In genomic region chr15:62046064-62046779, GRCh38 we compare ENCODE assay signal across 11 cellular contexts. TPM values are rescaled to one million over a fixed set of nuclear protein-coding genes. Genes with fewer than 3 reads are reported as not detected.
DNase-seq lines count a peak whose midpoint lies in the region; ATAC-seq, FAIRE-seq and TF ChIP-seq lines count a peak whose summit lies in the region.
"Had no signal": no experiment of that assay in that cellular context is flagged by ENCODE, and none has a peak within 500 bp of the region (broad histone marks: within the 10 kb centered on the region; RNA-seq: fewer than 3 reads in every experiment).

No MANE protein-coding gene starts in this region.

- no peak for DNase-seq in CD4-positive, alpha-beta T cell
- no peak for DNase-seq in GM19239 (ENCODE audit: insufficient read length, low spot score)
- no peak for DNase-seq in activated CD8-positive, alpha-beta T cell treated with anti-CD3 and anti-CD28 coated beads for 36 hours
- no peak for DNase-seq in Caco-2
- DNase-seq in SK-N-DZ (ENCODE audit: low spot score), result no peak
- no peak for DNase-seq in NCI-H2227 (lab: John Stamatoyannopoulos, UW; ENCODE audit: unreplicated experiment)
- DNase-seq: foreskin keratinocyte had no signal

- peaks cover 2% of the 10 kb centered on the region for H3K9me3 Mint-ChIP-seq in CD4-positive, alpha-beta T cell
- H3K9me3 Mint-ChIP-seq in activated CD8-positive, alpha-beta T cell treated with anti-CD3 and anti-CD28 coated beads for 36 hours, result peaks cover 5% of the 10 kb centered on the region
- no peaks in the 10 kb centered on the region for H3K9me3 Mint-ChIP-seq in Caco-2 (ENCODE audit: unreplicated experiment)

- H3K27me3 Mint-ChIP-seq in CD4-positive, alpha-beta T cell, result no peaks in the 10 kb centered on the region
- H3K27me3 Mint-ChIP-seq in activated CD8-positive, alpha-beta T cell treated with anti-CD3 and anti-CD28 coated beads for 36 hours, result no peaks in the 10 kb centered on the region
- H3K27me3 Mint-ChIP-seq in Caco-2 (ENCODE audit: insufficient read depth, unreplicated experiment), result no peaks in the 10 kb centered on the region
- H3K27me3 Mint-ChIP-seq: IgD-negative memory B cell had no signal

- FAIRE-seq in GM19239 (lab: Jason Lieb, UNC), result peak; percentile 88

- H3K27ac ChIP-seq in CD4-positive, alpha-beta T cell (ENCODE audit: low read depth, low read length), result no peak overlapping the region
- H3K27ac ChIP-seq: foreskin keratinocyte, tibial nerve had no signal

- H3K4me3 Mint-ChIP-seq in CD4-positive, alpha-beta T cell, result peak overlapping the region; percentile 28
- peak overlapping the region; percentile 27 for H3K4me3 Mint-ChIP-seq in activated CD8-positive, alpha-beta T cell treated with anti-CD3 and anti-CD28 coated beads for 36 hours
- no peak overlapping the region for H3K4me3 Mint-ChIP-seq in Caco-2 (ENCODE audit: unreplicated experiment)

- no peaks in the 10 kb centered on the region for H3K36me3 ChIP-seq in Caco-2 (ENCODE audit: control insufficient read depth, insufficient read depth, low read length)

- no peak overlapping the region for H3K4me3 ChIP-seq in Caco-2 (ENCODE audit: low read depth, low read length)
- H3K4me3 ChIP-seq: tibial nerve had no signal

- CTCF ChIA-PET in CD4-positive, alpha-beta T cell (lab: Charles Lee), result interaction anchor here (1.4 to 2.2 kb wide), 2 partner anchors 14 kb away, joined by 3 to 11 read pairs; partner anchors contain the start of gene VPS13C
- CTCF ChIA-PET in activated CD8-positive, alpha-beta T cell treated with anti-CD3 and anti-CD28 coated beads for 36 hours (lab: Charles Lee), result interaction anchor here (1.2 kb wide), 1 partner anchor 15 kb away, joined by 4 read pairs; no protein-coding TSS in a partner anchor
- CTCF ChIA-PET in Caco-2 (lab: Charles Lee), result no interaction called here

- TF ChIP-seq CTCF in CD4-positive, alpha-beta T cell (IDR thresholded peaks at IDR 0.05), result no peak
- TF ChIP-seq CTCF in activated CD8-positive, alpha-beta T cell treated with anti-CD3 and anti-CD28 coated beads for 36 hours (IDR thresholded peaks at IDR 0.05), result no peak
- no peak for TF ChIP-seq CTCF in Caco-2 (IDR thresholded peaks at IDR 0.05; ENCODE audit: insufficient read depth in 1 of 2, low read depth in 1 of 2, low read length in 1 of 2, severe bottlenecking in 1 of 2, unreplicated experiment in 1 of 2)

- peaks cover 21% of the 10 kb centered on the region for H3K36me3 Mint-ChIP-seq in CD4-positive, alpha-beta T cell (ENCODE audit: low read depth)
- H3K36me3 Mint-ChIP-seq in activated CD8-positive, alpha-beta T cell treated with anti-CD3 and anti-CD28 coated beads for 36 hours (ENCODE audit: low read depth), result peaks cover 8% of the 10 kb centered on the region
- no peaks in the 10 kb centered on the region for H3K36me3 Mint-ChIP-seq in Caco-2 (ENCODE audit: insufficient read depth, unreplicated experiment)

- H3K27me3 ChIP-seq in CD4-positive, alpha-beta T cell (ENCODE audit: control insufficient read depth, insufficient read depth, low read length), result no peaks in the 10 kb centered on the region
- H3K27me3 ChIP-seq in Caco-2 (replicated peaks; ENCODE audit: control insufficient read depth, insufficient read depth, low read length), result no peaks in the 10 kb centered on the region
- H3K27me3 ChIP-seq: foreskin keratinocyte, tibial nerve had no signal

- BruUV-seq in Caco-2 (replicated peaks; lab: Mats Ljungman, UMichigan), result no TSS peak

- intact Hi-C loops in CD4-positive, alpha-beta T cell (cut with DNase I, micrococcal nuclease), result no loop called here
- intact Hi-C loops in activated CD8-positive, alpha-beta T cell treated with anti-CD3 and anti-CD28 coated beads for 36 hours (cut with micrococcal nuclease), result no loop called here
- intact Hi-C loops in Caco-2 (cut with micrococcal nuclease; ENCODE audit: unreplicated experiment), result no loop called here

- no peaks in the 10 kb centered on the region for H3K9me3 ChIP-seq in CD4-positive, alpha-beta T cell (ENCODE audit: control insufficient read depth, low read length)
- H3K9me3 ChIP-seq in Caco-2, result no peaks in the 10 kb centered on the region

- no peaks in the 10 kb centered on the region for H3K4me1 ChIP-seq in Caco-2
- H3K4me1 ChIP-seq: foreskin keratinocyte had no signal

- POLR2A ChIA-PET in CD4-positive, alpha-beta T cell (lab: Charles Lee), result no interaction called here
- POLR2A ChIA-PET in activated CD8-positive, alpha-beta T cell treated with anti-CD3 and anti-CD28 coated beads for 36 hours (lab: Charles Lee), result no interaction called here
- POLR2A ChIA-PET in Caco-2 (lab: Charles Lee), result no interaction called here

- H3K4me1 Mint-ChIP-seq in CD4-positive, alpha-beta T cell (ENCODE audit: low read depth), result peaks cover 43% of the 10 kb centered on the region
- peaks cover 28% of the 10 kb centered on the region for H3K4me1 Mint-ChIP-seq in activated CD8-positive, alpha-beta T cell treated with anti-CD3 and anti-CD28 coated beads for 36 hours (ENCODE audit: low read depth)
- H3K4me1 Mint-ChIP-seq in Caco-2 (ENCODE audit: low read depth, unreplicated experiment), result peaks cover 7% of the 10 kb centered on the region

- peak overlapping the region; percentile 12 for H3K27ac Mint-ChIP-seq in CD4-positive, alpha-beta T cell
- peak overlapping the region; percentile 62 for H3K27ac Mint-ChIP-seq in activated CD8-positive, alpha-beta T cell treated with anti-CD3 and anti-CD28 coated beads for 36 hours
- H3K27ac Mint-ChIP-seq in Caco-2 (ENCODE audit: unreplicated experiment), result no peak overlapping the region

- no peak for ATAC-seq in CD4-positive, alpha-beta T cell (ENCODE audit: poor library complexity)
- ATAC-seq in HG03066 (IDR thresholded peaks at IDR 0.05; ENCODE audit: low read depth, unreplicated experiment) (peak; percentile 73), SK-N-SH treated with all-trans-retinoic acid at 6 μM for 48 hours (no peak)
- ATAC-seq in activated CD8-positive, alpha-beta T cell treated with anti-CD3 and anti-CD28 coated beads for 36 hours, result peak; percentile 67
- ATAC-seq: foreskin keratinocyte had no signal

TF ChIP-seq in SK-N-SH treated with all-trans-retinoic acid at 6 μM for 48 hours, 23 proteins besides CTCF, POLR2A, EP300 and RAD21 (continues in another document):
- TF ChIP-seq ISL1 (CRISPR knock-in tag; IDR thresholded peaks at IDR 0.05), result no peak
- no peak for TF ChIP-seq PATZ1 (CRISPR knock-in tag; IDR thresholded peaks at IDR 0.05; ENCODE audit: borderline replicate concordance)
- TF ChIP-seq ESRRG (CRISPR knock-in tag; IDR thresholded peaks at IDR 0.05), result no peak
- TF ChIP-seq ZFP30 (CRISPR knock-in tag; IDR thresholded peaks at IDR 0.05), result no peak
- TF ChIP-seq BACH2 (CRISPR knock-in tag; IDR thresholded peaks at IDR 0.05; ENCODE audit: borderline replicate concordance), result no peak
- no peak for TF ChIP-seq TOX (CRISPR knock-in tag; IDR thresholded peaks at IDR 0.05; ENCODE audit: borderline replicate concordance)
- TF ChIP-seq CSDC2 (CRISPR knock-in tag; IDR thresholded peaks at IDR 0.05), result no peak
- no peak for TF ChIP-seq ARNTL (CRISPR knock-in tag; IDR thresholded peaks at IDR 0.05; ENCODE audit: borderline replicate concordance, low read depth)
- no peak for TF ChIP-seq TSHZ2 (CRISPR knock-in tag; IDR thresholded peaks at IDR 0.05)
- TF ChIP-seq ZNF70 (CRISPR knock-in tag; IDR thresholded peaks at IDR 0.05), result no peak

RNA-seq across cellular contexts. Expression of gene VPS13C, which starts 14.0 kb away (rescaled TPM):
- 10 to 100 TPM; 69.7 to 73.2 TPM for total RNA-seq in CD4-positive, alpha-beta T cell
- total RNA-seq in activated CD8-positive, alpha-beta T cell treated with anti-CD3 and anti-CD28 coated beads for 36 hours, result 10 to 100 TPM; 41.4 to 45.9 TPM
- total RNA-seq in Caco-2 (2022), result 42.4 and 44.0 TPM in 2 replicates
- polyA plus RNA-seq in SK-N-DZ (2014; cell fraction: cytosol; rRNA removed), result 11.1 and 13.0 TPM in 2 replicates
- 32.0 and 57.0 TPM in 2 replicates for polyA plus RNA-seq in SK-N-DZ (2014; cell fraction: nucleus; rRNA removed)

RNA-seq across cellular contexts. Expression of gene C2CD4A, which starts 20.6 kb away (rescaled TPM):
- total RNA-seq in CD4-positive, alpha-beta T cell, result under 1 TPM; 0.19 to 0.34 TPM
- 1 to 10 TPM in 1 of 2 experiments, under 1 TPM in 1; 0.67 to 1.0 TPM for total RNA-seq in activated CD8-positive, alpha-beta T cell treated with anti-CD3 and anti-CD28 coated beads for 36 hours
- 0.11 and 0.19 TPM in 2 replicates for total RNA-seq in Caco-2 (2022)
- 0.30 TPM in 1 of 2 replicates, not detected in the other for polyA plus RNA-seq in SK-N-DZ (2014; cell fraction: cytosol; rRNA removed)
- 0.20 TPM in 1 of 2 replicates, not detected in the other for polyA plus RNA-seq in SK-N-DZ (2014; cell fraction: nucleus; rRNA removed)
- total RNA-seq: foreskin keratinocyte had no signal
- polyA plus RNA-seq: foreskin keratinocyte, IgD-negative memory B cell had no signal

Comparison
In these comparisons a context has a peak if more than half of its experiments do, and no peak if none do; other contexts are left out.
1. ATAC-seq: peak in HG03066 (single experiment) and activated CD8-positive, alpha-beta T cell treated with anti-CD3 and anti-CD28 coated beads for 36 hours (single experiment); none in CD4-positive, alpha-beta T cell (single experiment) and SK-N-SH treated with all-trans-retinoic acid at 6 μM for 48 hours (single experiment).